ENCODE assay signal across 8 cellular contexts in the genomic region with DNA sequence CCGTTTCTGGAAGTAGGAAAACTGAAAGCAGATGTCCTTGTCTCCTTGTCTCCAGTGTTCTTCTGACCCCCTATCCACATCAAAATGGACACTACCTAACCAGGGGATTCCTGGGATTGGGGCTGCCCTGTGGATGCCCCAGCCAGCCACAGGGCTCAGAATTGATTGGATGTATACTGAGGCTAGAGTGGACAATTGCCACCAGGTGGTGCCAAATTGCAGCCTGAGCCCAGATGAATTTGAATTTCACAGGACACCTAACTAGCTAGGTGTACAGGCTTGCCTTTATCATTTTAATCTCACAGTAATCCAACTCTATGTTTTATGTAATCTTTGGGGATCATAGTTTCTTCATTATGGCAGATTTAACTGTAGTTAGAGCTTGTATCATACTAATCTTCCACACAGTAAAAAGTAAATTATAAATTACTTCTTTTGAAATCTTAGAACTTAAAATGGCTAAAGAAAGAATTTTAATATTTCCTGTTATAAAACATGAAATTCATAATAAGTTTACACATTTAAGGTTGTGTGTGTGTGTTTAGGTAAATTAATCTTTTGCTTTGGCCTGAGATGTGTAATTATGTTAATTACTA. TPM values are rescaled to one million over a fixed set of nuclear protein-coding genes. Genes with fewer than 3 reads are reported as not detected.
A peak's percentile ranks its signal among the peaks of the same experiment; 100 is the strongest.
DNase-seq lines count a peak whose midpoint lies in the region; ATAC-seq and TF ChIP-seq lines count a peak whose summit lies in the region.

No MANE protein-coding gene starts in this region.

- peak; percentile 65 for TF ChIP-seq CTCF in HL-60 (IDR thresholded peaks at IDR 0.05; ENCODE audit: insufficient read depth, low read length)

- no peaks in the 10 kb centered on the region for H3K4me1 Mint-ChIP-seq in immature natural killer cell

- no peak overlapping the region for H3K4me3 Mint-ChIP-seq in immature natural killer cell

- peaks cover 0 to 1% (median 0%) of the 10 kb centered on the region in 3 donors for H3K27me3 Mint-ChIP-seq in immature natural killer cell (ENCODE audit: low read depth in 3 of 3)

- peaks cover 4 to 9% (median 9%) of the 10 kb centered on the region in 3 donors for H3K36me3 Mint-ChIP-seq in immature natural killer cell

- no peak overlapping the region for H3K27ac ChIP-seq in HL-60 (replicated peaks)

- DNase-seq in NCI-H1105 treated with DMSO at 0.1 percent for 48 hours (lab: John Stamatoyannopoulos, UW) (peak; percentile 10), NCI-H1105 (lab: John Stamatoyannopoulos, UW) (no peak), HL-60 (ENCODE audit: low read depth in 1 of 2, low spot score in 1 of 2) (peak; percentile 4 to 59), RPMI7951 (ENCODE audit: low read depth) (peak; percentile 26), amniotic stem cell (lab: John Stamatoyannopoulos, UW) (peak; percentile 39), immature natural killer cell (peak in 2 of 3 donors; percentile 2 to 5)
- DNase-seq in stimulated activated CD4-positive, alpha-beta T cell treated with anti-CD3 and anti-CD28 coated beads, TNF-alpha, amount 100 ng/mL, for 4 hours (ENCODE audit: low read depth in 3 of 3), result peak; percentile 2 to 6 (median 6)

- no peaks in the 10 kb centered on the region for H3K9me3 Mint-ChIP-seq in immature natural killer cell

- peak; percentile 90 for ATAC-seq in GM21515 (IDR thresholded peaks at IDR 0.05; ENCODE audit: unreplicated experiment)

- no peak overlapping the region for H3K4me3 ChIP-seq in HL-60 (replicated peaks; ENCODE audit: insufficient read depth, low read length)

- H3K27ac Mint-ChIP-seq in immature natural killer cell, result no peak overlapping the region

- no peaks in the 10 kb centered on the region for H3K27me3 ChIP-seq in HL-60 (ENCODE audit: insufficient read depth, poor library complexity, severe bottlenecking)

RNA-seq across cellular contexts. Expression of a gene that starts 58.0 kb away (rescaled TPM):
- total RNA-seq in RPMI7951 (2014; rRNA removed; shearing (Covaris generic)), result 19.3 and 20.4 TPM in 2 replicates
- polyA plus RNA-seq in immature natural killer cell, result 10 to 100 TPM in 2 of 3 donors, 1 to 10 TPM in 1; 2.6 to 27.0 (median 15.4) TPM

RNA-seq across cellular contexts. Expression of a gene that starts 58.2 kb away (rescaled TPM):
- 27.0 and 32.0 TPM in 2 replicates for total RNA-seq in RPMI7951 (2014; rRNA removed; shearing (Covaris generic))
- polyA plus RNA-seq in immature natural killer cell, result 10 to 100 TPM in 2 of 3 donors, 1 to 10 TPM in 1; 5.3 to 15.8 (median 13.1) TPM
